1 cellular context compared by ENCODE assay signal in genomic region chr12:45216983-45217485, GRCh38.
TF ChIP-seq lines count a peak whose summit lies in the region.

No MANE protein-coding gene starts in this region.

TF ChIP-seq in HEK293, 187 proteins besides CTCF, POLR2A, EP300 and RAD21 (continued from another document):
- TF ChIP-seq ZNF366 (tag by site-specific recombination; conservative IDR thresholded peaks at IDR 0.05) (peak; percentile 50; the same call in 1 of the 2 replicates), ZNF629 (tag by site-specific recombination; IDR thresholded peaks at IDR 0.05) (peak; percentile 13; the same call in 1 of the 2 replicates), ZBTB20 (tag by site-specific recombination; IDR thresholded peaks at IDR 0.05) (peak; percentile 40; the same call in 1 of the 2 replicates), SALL2 (tag by site-specific recombination; IDR thresholded peaks at IDR 0.05; ENCODE audit: borderline replicate concordance) (no peak), IKZF3 (tag by site-specific recombination; IDR thresholded peaks at IDR 0.05) (no peak)
